23 cellular contexts compared by ENCODE assay signal in genomic region chr2:112174383-112174782, GRCh38. TPM values are rescaled to one million over a fixed set of nuclear protein-coding genes. Genes with fewer than 3 reads are reported as not detected.
DNase-seq lines count a peak whose midpoint lies in the region; ATAC-seq, FAIRE-seq and TF ChIP-seq lines count a peak whose summit lies in the region.
"Had no signal": no experiment of that assay in that cellular context is flagged by ENCODE, and none has a peak within 500 bp of the region (broad histone marks: within the 10 kb centered on the region; RNA-seq: fewer than 3 reads in every experiment).

No MANE protein-coding gene starts in this region.

- no peak for ATAC-seq in activated T-cell treated with anti-CD3 and anti-CD28 coated beads, Interleukin-2, amount 50 U/mL, for 72 hours (replicated peaks in 1 of 2)
- ATAC-seq in IMR-90 (ENCODE audit: low read depth) = no peak
- no peak for ATAC-seq in T-helper 17 cell

- H3K23ac ChIP-seq in IMR-90 (ENCODE audit: low read depth, low read length) = no peak overlapping the region

- no peaks in the 10 kb centered on the region for H3K9me3 Mint-ChIP-seq in activated T-cell treated with anti-CD3 and anti-CD28 coated beads, Interleukin-2, amount 50 U/mL, for 72 hours

- H3K9me1 ChIP-seq in IMR-90 (ENCODE audit: insufficient read depth, low read length) = no peaks in the 10 kb centered on the region

- no peaks in the 10 kb centered on the region for H3F3A ChIP-seq in smooth muscle cell (ENCODE audit: low read depth)

- CTCF ChIA-PET in IMR-90 (lab: Yijun Ruan, JAX) = no interaction called here

- no peak overlapping the region for H4K8ac ChIP-seq in IMR-90 (ENCODE audit: low read depth in 2 of 2, low read length in 2 of 2)

- no peak overlapping the region for H3K4me3 ChIP-seq in IMR-90 (ENCODE audit: insufficient read depth, low read depth, low read length)
- H3K4me3 ChIP-seq in thyroid gland (replicated peaks in 1 of 3) = no peak overlapping the region
- H3K4me3 ChIP-seq in smooth muscle cell = no peak overlapping the region
- H3K4me3 ChIP-seq: A549, Peyer's patch, SK-N-MC had no signal

- H3K4me1 Mint-ChIP-seq in activated T-cell treated with anti-CD3 and anti-CD28 coated beads, Interleukin-2, amount 50 U/mL, for 72 hours (ENCODE audit: low read depth) = peaks cover 16% of the 10 kb centered on the region
- H3K4me1 Mint-ChIP-seq in T-helper 17 cell = peaks cover 16% of the 10 kb centered on the region
- H3K4me1 Mint-ChIP-seq: CD14-positive monocyte had no signal

- H4K91ac ChIP-seq in IMR-90 (ENCODE audit: insufficient read depth, low read depth, low read length) = no peak overlapping the region

- H3K36me3 ChIP-seq in IMR-90 (ENCODE audit: control insufficient read depth, insufficient read depth, low read length) (no peaks in the 10 kb centered on the region), thyroid gland (no peaks in the 10 kb centered on the region), smooth muscle cell (ENCODE audit: low read depth) (no peaks in the 10 kb centered on the region)
- H3K36me3 ChIP-seq: Peyer's patch had no signal

- H3K27ac ChIP-seq in IMR-90 (ENCODE audit: insufficient read depth, low read length) (no peak overlapping the region), thyroid gland (peak overlapping the region in 2 of 3 donors; percentile 34 to 49), smooth muscle cell (ENCODE audit: low read depth) (no peak overlapping the region)
- H3K27ac ChIP-seq: A549, HL-60, Peyer's patch, SK-N-MC had no signal

- H3K27me3 ChIP-seq in IMR-90 (ENCODE audit: control insufficient read depth, insufficient read depth, low read length) (no peaks in the 10 kb centered on the region; the same call in 1 of the 2 replicates), thyroid gland (no peaks in the 10 kb centered on the region), smooth muscle cell (ENCODE audit: low read depth) (peaks cover 5% of the 10 kb centered on the region)
- H3K27me3 ChIP-seq: Peyer's patch had no signal

- POLR2A ChIA-PET in IMR-90 (lab: Charles Lee; ENCODE audit: unreplicated experiment) = no interaction called here

- H3K9ac ChIP-seq in IMR-90 (ENCODE audit: low read depth, low read length) (no peak overlapping the region), smooth muscle cell (ENCODE audit: low read depth) (no peak overlapping the region)

- H2AK5ac ChIP-seq in IMR-90 (ENCODE audit: low read depth, low read length) = no peak overlapping the region

- WGBS in IMR-90 (ENCODE audit: extremely low coverage in 2 of 2, insufficient read length in 1 of 2), 2 experiments = no CpG with 5 or more reads among the region's 4 CpGs
- WGBS in thyroid gland, 2 donors = 43 to 52% methylated on average over 4 of the region's 4 CpGs
- 92% methylated on average over 4 of the region's 4 CpGs for WGBS in smooth muscle cell (ENCODE audit: low lambda C conversion rate)

- no peak overlapping the region for H3K14ac ChIP-seq in IMR-90 (replicated peaks; ENCODE audit: low read depth, low read length)

- H2AFZ ChIP-seq in IMR-90 (replicated peaks; ENCODE audit: low read length, poor library complexity) = peak overlapping the region; percentile 19
- H2AFZ ChIP-seq in smooth muscle cell (ENCODE audit: low read depth) = no peak overlapping the region

- no peak overlapping the region for H2AK9ac ChIP-seq in IMR-90 (replicated peaks; ENCODE audit: low read depth, low read length, poor library complexity)

- no peak overlapping the region for H4K5ac ChIP-seq in IMR-90 (ENCODE audit: low read depth, low read length)

- no peaks in the 10 kb centered on the region for H3K36me3 Mint-ChIP-seq in activated T-cell treated with anti-CD3 and anti-CD28 coated beads, Interleukin-2, amount 50 U/mL, for 72 hours (ENCODE audit: insufficient read depth in 2 of 2)
- peaks cover 2% of the 10 kb centered on the region for H3K36me3 Mint-ChIP-seq in T-helper 17 cell (ENCODE audit: low read depth)
- H3K36me3 Mint-ChIP-seq: CD14-positive monocyte had no signal

- peak overlapping the region; percentile 47 to 61 for H3K4me3 Mint-ChIP-seq in activated T-cell treated with anti-CD3 and anti-CD28 coated beads, Interleukin-2, amount 50 U/mL, for 72 hours
- H3K4me3 Mint-ChIP-seq in T-helper 17 cell = peak overlapping the region; percentile 81
- H3K4me3 Mint-ChIP-seq: CD14-positive monocyte had no signal

- no peak overlapping the region for H3K18ac ChIP-seq in IMR-90 (ENCODE audit: low read depth, low read length)

- no peaks in the 10 kb centered on the region for H3K79me2 ChIP-seq in smooth muscle cell (ENCODE audit: low read depth)

- TF ChIP-seq CTCF in IMR-90 (conservative IDR thresholded peaks at IDR 0.05; ENCODE audit: low read depth, low read length) (no peak), thyroid gland (IDR thresholded peaks at IDR 0.05) (no peak), smooth muscle cell (IDR thresholded peaks at IDR 0.05; ENCODE audit: borderline replicate concordance, insufficient read depth, poor library complexity, severe bottlenecking) (no peak)

- no TSS peak for BruUV-seq in IMR-90 (replicated peaks; lab: Mats Ljungman, UMichigan)

- no peak overlapping the region for H3K27ac Mint-ChIP-seq in activated T-cell treated with anti-CD3 and anti-CD28 coated beads, Interleukin-2, amount 50 U/mL, for 72 hours
- peak overlapping the region; percentile 37 for H3K27ac Mint-ChIP-seq in T-helper 17 cell
- H3K27ac Mint-ChIP-seq: CD14-positive monocyte had no signal

- no peaks in the 10 kb centered on the region for H3K79me1 ChIP-seq in IMR-90 (ENCODE audit: low read depth in 1 of 2, low read length in 2 of 2)

- no peak overlapping the region for H2BK15ac ChIP-seq in IMR-90 (ENCODE audit: low read depth, low read length)

- intact Hi-C loops in IMR-90 (cut with micrococcal nuclease) = no loop called here
- intact Hi-C loops in thyroid gland (cut with DNase I) = no loop called here

- H3K4me1 ChIP-seq in IMR-90 (ENCODE audit: control insufficient read depth, insufficient read depth, low read length) (no peaks in the 10 kb centered on the region), thyroid gland (peaks cover 14 to 22% of the 10 kb centered on the region in 2 donors), smooth muscle cell (ENCODE audit: low read depth) (no peaks in the 10 kb centered on the region)
- H3K4me1 ChIP-seq: A549, Peyer's patch had no signal

- H3K27me3 Mint-ChIP-seq in activated T-cell treated with anti-CD3 and anti-CD28 coated beads, Interleukin-2, amount 50 U/mL, for 72 hours (ENCODE audit: low read depth) = no peaks in the 10 kb centered on the region
- no peaks in the 10 kb centered on the region for H3K27me3 Mint-ChIP-seq in T-helper 17 cell

- in situ Hi-C loops in IMR-90 (cut with MboI; ENCODE audit: low sequenced_read_pairs) = no loop called here

- H4K20me1 ChIP-seq in IMR-90 (ENCODE audit: insufficient read depth, low read length) = no peaks in the 10 kb centered on the region
- H4K20me1 ChIP-seq in smooth muscle cell (ENCODE audit: low read depth) = no peaks in the 10 kb centered on the region

- no peak for TF ChIP-seq RAD21 in IMR-90 (IDR thresholded peaks at IDR 0.05; ENCODE audit: low read length)

- no peak overlapping the region for H3K56ac ChIP-seq in IMR-90 (ENCODE audit: extremely low read depth, insufficient read depth, low read length)

- dilution Hi-C loops in IMR-90 (cut with HindIII; ENCODE audit: low sequenced_read_pairs, unreplicated experiment) = no loop called here

- no peak for DNase-seq in activated T-cell treated with anti-CD3 and anti-CD28 coated beads, Interleukin-2, amount 50 U/mL, for 72 hours
- no peak for DNase-seq in activated T-cell treated with anti-CD3 and anti-CD28 coated beads, Interleukin-2, amount 50 U/mL, for 48 hours
- no peak for DNase-seq in IMR-90
- no peak for DNase-seq in T-helper 17 cell
- DNase-seq in thyroid gland = no peak
- no peak for DNase-seq in stimulated activated CD4-positive, alpha-beta T cell treated with anti-CD3 and anti-CD28 coated beads, Interleukin-4, amount 100 ng/mL, for 1 hour
- DNase-seq in smooth muscle cell (lab: John Stamatoyannopoulos, UW; ENCODE audit: unreplicated experiment) = no peak
- no peak for DNase-seq in frontal cortex (ENCODE audit: low spot score in 2 of 2)
- DNase-seq: DMS53, H7, KBM-7, NCI-H1436 treated with DMSO at 0.1 percent for 48 hours, NCI-H2029 treated with DMSO at 0.1 percent for 48 hours, NCI-H2171 treated with DMSO at 0.1 percent for 48 hours, NCI-H510A, NCI-H774, Peyer's patch, Right ventricle myocardium superior had no signal

- no peak for TF ChIP-seq POLR2A in IMR-90 (IDR thresholded peaks at IDR 0.05; ENCODE audit: low read depth, low read length)
- no peak for TF ChIP-seq POLR2A in thyroid gland (IDR thresholded peaks at IDR 0.05)

- H3K9me3 ChIP-seq in IMR-90 (ENCODE audit: control insufficient read depth, insufficient read depth, low read length) (no peaks in the 10 kb centered on the region), T-helper 17 cell (ENCODE audit: control insufficient read depth, low read length, poor library complexity, severe bottlenecking) (no peaks in the 10 kb centered on the region), thyroid gland (no peaks in the 10 kb centered on the region), smooth muscle cell (replicated peaks; ENCODE audit: low read depth) (no peaks in the 10 kb centered on the region)
- H3K9me3 ChIP-seq: A549, Peyer's patch had no signal

- no peak overlapping the region for H3K4ac ChIP-seq in IMR-90 (ENCODE audit: low read depth, low read length)

- no peak overlapping the region for H2BK120ac ChIP-seq in IMR-90 (ENCODE audit: low read depth, low read length)

- no peak for FAIRE-seq in frontal cortex (lab: Jason Lieb, UNC)
- FAIRE-seq: A549, GM19239 had no signal

- no peak overlapping the region for H3K4me2 ChIP-seq in IMR-90 (ENCODE audit: low read depth, low read length)
- no peak overlapping the region for H3K4me2 ChIP-seq in smooth muscle cell
- H3K4me2 ChIP-seq: A549 had no signal

- H2BK20ac ChIP-seq in IMR-90 (ENCODE audit: low read depth, low read length) = no peak overlapping the region

- H2BK5ac ChIP-seq in IMR-90 (ENCODE audit: low read depth, low read length, poor library complexity, severe bottlenecking) = no peak overlapping the region

TF ChIP-seq in IMR-90, 13 proteins besides CTCF, POLR2A, EP300 and RAD21 (continues in another document):
- no peak for TF ChIP-seq USF2 (IDR thresholded peaks at IDR 0.05; ENCODE audit: low read depth, low read length)

RNA-seq across cellular contexts. Expression of gene FBLN7, which starts 36.2 kb away (rescaled TPM):
- total RNA-seq in activated T-cell treated with anti-CD3 and anti-CD28 coated beads, Interleukin-2, amount 50 U/mL, for 72 hours = 10 to 100 TPM; 22.3 to 30.6 TPM
- total RNA-seq in IMR-90 (2012; rRNA removed) (under 0.01 and 0.18 TPM in 2 replicates), T-helper 17 cell (10 to 100 TPM; 17.2 to 21.7 TPM), thyroid gland (10 to 100 TPM; 10.3 to 33.6 (median 16.4) TPM), smooth muscle cell (1.1 and 3.2 TPM in 2 replicates), frontal cortex (0.41 TPM)
- polyA plus RNA-seq in IMR-90 (2012; rRNA removed) (1.0 and 1.2 TPM in 2 replicates), smooth muscle cell (1.7 and 2.7 TPM in 2 replicates)
- 1.00 and 1.5 TPM in 2 replicates for polyA plus RNA-seq in IMR-90 (2012; cell fraction: cytosol; rRNA removed)
- 0.59 and 0.69 TPM in 2 replicates for polyA plus RNA-seq in IMR-90 (2012; cell fraction: nucleus; rRNA removed; ENCODE audit: low replicate concordance)
- polyA plus RNA-seq: CD14-positive monocyte had no signal

Comparison
In these comparisons a context has a peak if more than half of its experiments do, and no peak if none do; other contexts are left out.
1. H3K27ac ChIP-seq: peak in thyroid gland (2 of 3); none in IMR-90 (single experiment) and smooth muscle cell (single experiment).